Comparison of ENCODE assay signal across 8 cellular contexts in the genomic region with DNA sequence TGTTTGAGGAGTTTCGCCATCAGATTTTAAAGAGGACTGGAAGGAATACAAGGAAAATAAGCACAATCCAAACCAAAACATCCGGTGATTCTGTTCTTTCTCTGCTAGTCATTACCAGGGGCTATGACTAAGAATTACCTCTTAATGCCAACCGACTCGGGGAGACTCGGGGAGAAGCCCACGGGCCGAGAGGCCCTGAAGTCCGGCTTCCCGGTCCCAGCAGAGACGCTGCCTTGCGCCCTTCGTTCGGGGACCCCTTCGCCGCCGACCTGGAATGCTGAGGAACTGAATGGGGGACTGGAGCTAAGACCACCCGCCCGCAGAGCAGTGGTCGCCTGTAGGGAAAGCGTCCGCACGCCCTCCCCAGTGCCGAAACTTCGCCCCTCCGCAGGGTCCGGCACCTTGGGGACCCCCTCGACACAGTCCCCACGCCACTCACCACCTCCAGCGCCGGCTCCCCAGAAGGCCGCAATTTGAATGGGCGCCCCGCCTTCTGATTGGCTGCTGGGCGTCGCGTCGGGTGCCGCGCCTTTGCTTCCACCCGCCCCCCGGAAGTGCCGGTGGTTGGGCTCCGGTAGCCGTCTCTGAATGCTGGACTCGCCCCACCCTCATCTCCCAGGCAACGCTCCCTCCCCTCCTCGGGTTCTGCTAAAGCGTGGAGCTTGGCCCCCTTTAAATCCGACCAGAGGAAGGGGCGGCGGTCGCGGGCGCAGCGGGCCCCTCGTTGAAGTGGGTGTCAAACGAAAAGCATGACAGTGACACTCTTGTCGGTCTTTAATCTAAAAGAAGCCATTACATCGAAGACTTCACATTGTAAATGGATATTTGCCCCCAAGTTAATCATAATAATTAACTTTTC. TPM values are rescaled to one million over a fixed set of nuclear protein-coding genes. Genes with fewer than 3 reads are reported as not detected.
DNase-seq lines count a peak whose midpoint lies in the region; ATAC-seq and TF ChIP-seq lines count a peak whose summit lies in the region.

Gene KIF14 (minus strand): TSS at position 479 of the 859 bp plus-strand sequence. CDS start 2,028 bp downstream, outside the sequence.

- DNase-seq in GM13977 (ENCODE audit: low spot score), result peak; percentile 92
- peak; percentile 96 for DNase-seq in NCI-H146 (lab: John Stamatoyannopoulos, UW)
- peak; percentile 76 to 96 (median 90) for DNase-seq in T-cell
- DNase-seq in adipocyte (ENCODE audit: low read depth), result peak; percentile 98
- peak; percentile 94 for DNase-seq in left ventricle myocardium superior
- peak; percentile 70 for DNase-seq in pulmonary artery endothelial cell (ENCODE audit: low read depth, low spot score)
- peak in 1 of 2 donors; percentile 89 for DNase-seq in vagina (ENCODE audit: extremely low spot score in 2 of 2)

- H3K9me3 Mint-ChIP-seq in T-cell, result no peaks in the 10 kb centered on the region

- peak; percentile 88 for ATAC-seq in HG02870 (IDR thresholded peaks at IDR 0.05; ENCODE audit: unreplicated experiment)
- peak; percentile 97 to 99 (median 98) for ATAC-seq in T-cell (replicated peaks in 1 of 4)
- peak; percentile 100 for ATAC-seq in left ventricle myocardium superior

- no peaks in the 10 kb centered on the region for H3K27me3 ChIP-seq in adipocyte (replicated peaks; ENCODE audit: control insufficient read depth, insufficient read depth, low read length)
- H3K27me3 ChIP-seq in vagina, result no peaks in the 10 kb centered on the region

- in situ Hi-C loops in GM13977 (cut with MboI; ENCODE audit: low pct_unique_long_range_greater_than_20kb, low sequenced_read_pairs, unreplicated experiment), result loop anchor here (10.0 kb wide), 1 partner anchor 184 kb away; no protein-coding TSS in a partner anchor

- TF ChIP-seq CTCF in GM13977 (IDR thresholded peaks at IDR 0.05; ENCODE audit: extremely low read depth, insufficient read depth, missing control alignments) (no peak), vagina (IDR thresholded peaks at IDR 0.05) (no peak)

- no peaks in the 10 kb centered on the region for H3K36me3 ChIP-seq in adipocyte (ENCODE audit: control insufficient read depth, insufficient read depth, low read length, severe bottlenecking)
- H3K36me3 ChIP-seq in vagina, result no peaks in the 10 kb centered on the region

- POLR2A ChIA-PET in T-cell (lab: Charles Lee), result interaction anchor here in 1 of 2 donors (1.1 kb wide), 1 partner anchor 50 kb away, joined by 4 read pairs; the partner anchor contains the start of gene DDX59

- peaks cover 21 to 28% (median 23%) of the 10 kb centered on the region in 3 donors for H3K4me1 Mint-ChIP-seq in T-cell

- no peaks in the 10 kb centered on the region for H3K27me3 Mint-ChIP-seq in T-cell

- peak within 1 kb of the TSS; percentile 83 for H3K9ac ChIP-seq in adipocyte (ENCODE audit: low read length)

- H3K27ac Mint-ChIP-seq in T-cell, result peak within 1 kb of the TSS; percentile 83 to 90

- no peaks in the 10 kb centered on the region for H3K36me3 Mint-ChIP-seq in T-cell

- intact Hi-C loops in left ventricle myocardium superior (cut with micrococcal nuclease), result loop anchor here (2.0 to 10.0 kb wide), 2 partner anchors 182 to 214 kb away; no protein-coding TSS in a partner anchor
- intact Hi-C loops in vagina (cut with DNase I), result no loop called here

- H3K9me3 ChIP-seq in adipocyte (ENCODE audit: control insufficient read depth, low read length), result no peaks in the 10 kb centered on the region
- H3K9me3 ChIP-seq in vagina, result no peaks in the 10 kb centered on the region

- CTCF ChIA-PET in T-cell (lab: Charles Lee), result interaction anchor here (2.2 to 3.4 kb wide), 3 partner anchors 49 to 182 kb away, joined by 35 to 115 read pairs (median 54); partner anchors contain the start of gene DDX59 (in 1 of the 2)

- H3K4me1 ChIP-seq in adipocyte (ENCODE audit: control insufficient read depth, insufficient read depth, low read length) (peaks cover 4% of the 10 kb centered on the region), vagina (peaks cover 19% of the 10 kb centered on the region)

- no peak for TF ChIP-seq POLR2A in vagina (IDR thresholded peaks at IDR 0.05)

- peak within 1 kb of the TSS; percentile 94 to 96 (median 96) for H3K4me3 Mint-ChIP-seq in T-cell

- H3K4me3 ChIP-seq in adipocyte (ENCODE audit: low read length) (peak within 1 kb of the TSS; percentile 94), vagina (peak within 1 kb of the TSS; percentile 57 to 65)

- H3K27ac ChIP-seq in vagina, result peak within 1 kb of the TSS; percentile 44

RNA-seq across cellular contexts. Expression of gene KIF14, which starts in this region (rescaled TPM):
- total RNA-seq in T-cell (under 1 TPM; 0.03 to 0.33 (median 0.19) TPM), left ventricle myocardium superior (0.10 TPM), pulmonary artery endothelial cell (7.3 and 15.5 TPM in 2 replicates), vagina (0.74 TPM)

Comparison
In these comparisons a context has a peak if more than half of its experiments do, and no peak if none do; other contexts are left out.
1. Peak in DNase-seq and ATAC-seq in T-cell; RNA of the gene not detected or under 1 TPM.
2. Peak in DNase-seq and ATAC-seq in left ventricle myocardium superior; RNA of the gene not detected or under 1 TPM.